In genomic region chr1:180231506-180232420, GRCh38 we compare ENCODE assay signal across 8 cellular contexts. TPM values are rescaled to one million over a fixed set of nuclear protein-coding genes. Genes with fewer than 3 reads are reported as not detected.
DNase-seq lines count a peak whose midpoint lies in the region; ATAC-seq and TF ChIP-seq lines count a peak whose summit lies in the region.

No MANE protein-coding gene starts in this region.

- no peak overlapping the region for H3K9ac ChIP-seq in stomach smooth muscle (ENCODE audit: low read length in 2 of 2)

- no peaks in the 10 kb centered on the region for H3K4me1 ChIP-seq in cardiac muscle cell (ENCODE audit: low read depth)
- peaks cover 46% of the 10 kb centered on the region for H3K4me1 ChIP-seq in stomach smooth muscle (ENCODE audit: control insufficient read depth, insufficient read depth, low read length)

- peaks cover 32% of the 10 kb centered on the region for H3K4me1 Mint-ChIP-seq in activated naive CD8-positive, alpha-beta T cell (ENCODE audit: low read depth)
- peaks cover 28 to 37% of the 10 kb centered on the region in 2 donors for H3K4me1 Mint-ChIP-seq in immature natural killer cell

- H3K4me3 Mint-ChIP-seq in activated naive CD8-positive, alpha-beta T cell, result peak overlapping the region; percentile 83
- peak overlapping the region; percentile 54 to 72 (median 63) for H3K4me3 Mint-ChIP-seq in immature natural killer cell

- no peak for ATAC-seq in left cardiac atrium
- ATAC-seq in HG03520 (IDR thresholded peaks at IDR 0.05; ENCODE audit: unreplicated experiment), result no peak
- ATAC-seq in GM21723 (IDR thresholded peaks at IDR 0.05; ENCODE audit: unreplicated experiment), result no peak

- peak; percentile 36 to 47 for DNase-seq in cardiac muscle cell (ENCODE audit: low read depth in 1 of 2, low spot score in 1 of 2)
- DNase-seq in left cardiac atrium, result no peak
- DNase-seq in NCI-H2171 (lab: John Stamatoyannopoulos, UW), result peak; percentile 27
- DNase-seq in immature natural killer cell, result peak in 1 of 3 donors; percentile 14

- no peaks in the 10 kb centered on the region for H3K9me3 ChIP-seq in cardiac muscle cell (ENCODE audit: low read depth)
- no peaks in the 10 kb centered on the region for H3K9me3 ChIP-seq in stomach smooth muscle (ENCODE audit: control insufficient read depth in 2 of 2, low read length in 2 of 2)

- H3K27me3 ChIP-seq in cardiac muscle cell (peaks cover 100% of the 10 kb centered on the region), stomach smooth muscle (ENCODE audit: control insufficient read depth in 1 of 2, insufficient read depth in 2 of 2, low read length in 2 of 2) (peaks cover 71 to 87% of the 10 kb centered on the region in 2 donors)

- H3K4me3 ChIP-seq in cardiac muscle cell (peak overlapping the region; percentile 44), stomach smooth muscle (ENCODE audit: low read length in 2 of 2) (peak overlapping the region; percentile 0 to 72)

- intact Hi-C loops in left cardiac atrium (cut with DNase I), result no loop called here

- H3K36me3 Mint-ChIP-seq in activated naive CD8-positive, alpha-beta T cell, result no peaks in the 10 kb centered on the region
- H3K36me3 Mint-ChIP-seq in immature natural killer cell, result no peaks in the 10 kb centered on the region

- H3K36me3 ChIP-seq in cardiac muscle cell (no peaks in the 10 kb centered on the region), stomach smooth muscle (ENCODE audit: control insufficient read depth in 2 of 2, insufficient read depth in 2 of 2, low read length in 2 of 2) (no peaks in the 10 kb centered on the region)

- no peak for TF ChIP-seq CTCF in cardiac muscle cell (IDR thresholded peaks at IDR 0.05; ENCODE audit: low read depth, low read length)

- no peaks in the 10 kb centered on the region for H3K9me3 Mint-ChIP-seq in activated naive CD8-positive, alpha-beta T cell (ENCODE audit: low read depth)
- H3K9me3 Mint-ChIP-seq in immature natural killer cell, result no peaks in the 10 kb centered on the region

- H3K27ac ChIP-seq in cardiac muscle cell (no peak overlapping the region), stomach smooth muscle (ENCODE audit: low read length) (no peak overlapping the region)

- peaks cover 38% of the 10 kb centered on the region for H3K27me3 Mint-ChIP-seq in activated naive CD8-positive, alpha-beta T cell
- H3K27me3 Mint-ChIP-seq in immature natural killer cell (ENCODE audit: low read depth in 3 of 3), result peaks cover 20 to 41% (median 36%) of the 10 kb centered on the region in 3 donors

- no peak overlapping the region for H3K27ac Mint-ChIP-seq in activated naive CD8-positive, alpha-beta T cell
- no peak overlapping the region for H3K27ac Mint-ChIP-seq in immature natural killer cell

RNA-seq across cellular contexts. Expression of gene LHX4, which starts 1.7 kb away (rescaled TPM):
- not detected in 2 replicates for total RNA-seq in cardiac muscle cell
- polyA plus RNA-seq in cardiac muscle cell, result 0.09 and 0.20 TPM in 2 replicates
- not detected for total RNA-seq in left cardiac atrium
- under 1 TPM in 1 of 3 donors, not detected in 2; 0.25 TPM for polyA plus RNA-seq in immature natural killer cell
